In the genomic region with DNA sequence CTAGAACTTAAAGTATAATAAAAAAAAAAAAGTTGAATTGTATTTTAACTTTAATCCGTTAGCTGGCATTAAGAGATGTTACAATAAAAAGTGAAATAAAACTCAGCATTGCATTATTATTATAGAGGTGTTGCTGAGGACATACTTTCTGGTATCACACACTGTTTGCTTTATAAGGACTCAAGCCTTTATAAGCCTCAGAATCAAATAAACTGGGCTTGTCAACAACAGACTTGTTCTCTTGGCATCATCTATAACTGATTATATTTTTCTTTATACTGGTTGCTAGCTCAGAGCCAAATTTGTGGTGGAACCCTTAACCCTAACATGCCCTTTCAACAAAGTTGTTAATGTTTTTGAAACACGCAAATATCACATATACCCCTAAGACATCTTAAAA, we compare ENCODE assay signal across 7 cellular contexts.
"Had no signal": no experiment of that assay in that cellular context is flagged by ENCODE, and none has a peak within 500 bp of the region (broad histone marks: within the 10 kb centered on the region; RNA-seq: fewer than 3 reads in every experiment).

No MANE protein-coding gene starts in this region.

- DNase-seq: IMR-90, KBM-7, KG1 had no signal

- H3K4me3 ChIP-seq: K562 had no signal

- H3K27ac ChIP-seq: HL-60 had no signal

- FAIRE-seq: HepG2, HTR-8/SVneo, K562 had no signal

- ATAC-seq: HepG2, K562 had no signal
